10 cellular contexts compared by ENCODE assay signal in genomic region chr6:43481591-43482242, GRCh38. TPM values are rescaled to one million over a fixed set of nuclear protein-coding genes. Genes with fewer than 3 reads are reported as not detected.
DNase-seq lines count a peak whose midpoint lies in the region; ATAC-seq and TF ChIP-seq lines count a peak whose summit lies in the region.
"Had no signal": no experiment of that assay in that cellular context is flagged by ENCODE, and none has a peak within 500 bp of the region (broad histone marks: within the 10 kb centered on the region; RNA-seq: fewer than 3 reads in every experiment).

No MANE protein-coding gene starts in this region.

- ATAC-seq in HCT116 (peak; percentile 40; the same call in 1 of the 2 replicates), WTC11 (peak; percentile 5; the same call in 1 of the 2 replicates), GM21390 (IDR thresholded peaks at IDR 0.05; ENCODE audit: unreplicated experiment) (no peak)

- no peaks in the 10 kb centered on the region for H3K9me3 Mint-ChIP-seq in WTC11

- CTCF ChIA-PET in HCT116 (lab: Charles Lee): interaction anchor here (0.7 kb wide), 1 partner anchor 12 kb away, joined by 5 read pairs; no protein-coding TSS in a partner anchor
- CTCF ChIA-PET in WTC11 (lab: Charles Lee): interaction anchor here (0.6 to 2.8 kb wide), 7 partner anchors 8 to 654 kb away, joined by 3 to 15 read pairs (median 3); no protein-coding TSS in a partner anchor

- H3K36me3 ChIP-seq in HCT116 (ENCODE audit: control insufficient read depth in 1 of 2, insufficient read depth in 2 of 2, low read length in 2 of 2) (no peaks in the 10 kb centered on the region), liver (ENCODE audit: control insufficient read depth in 4 of 4, insufficient read depth in 3 of 4, low read depth in 1 of 4, low read length in 3 of 4) (peaks cover 0 to 2% (median 0%) of the 10 kb centered on the region in 4 donors)

- BruUV-seq in HCT116 (replicated peaks; lab: Mats Ljungman, UMichigan): no TSS peak

- no peaks in the 10 kb centered on the region for H4K20me1 ChIP-seq in HCT116 (ENCODE audit: insufficient read depth)

- no peak overlapping the region for H2AFZ ChIP-seq in HCT116 (ENCODE audit: low read depth, low read length, poor library complexity, severe bottlenecking)
- H2AFZ ChIP-seq: parathyroid adenoma had no signal

- peak overlapping the region; percentile 60 for H3K4me2 ChIP-seq in HCT116 (ENCODE audit: low read length)

- intact Hi-C loops in HCT116 (cut with micrococcal nuclease): no loop called here

- 0 out of 4 replicates have a peak overlapping the region, but pooled peaks of 1 of the 2 experiments have one; percentile 10 for H3K4me3 ChIP-seq in HCT116 (replicated peaks in 1 of 2; ENCODE audit: low read depth in 1 of 2, low read length in 2 of 2)
- H3K4me3 ChIP-seq in liver (ENCODE audit: low read depth in 1 of 3, low read length in 3 of 3): no peak overlapping the region
- H3K4me3 ChIP-seq: coronary artery had no signal

- no peaks in the 10 kb centered on the region for H3K27me3 Mint-ChIP-seq in WTC11 (ENCODE audit: low read depth)

- TF ChIP-seq CTCF in HCT116 (IDR thresholded peaks at IDR 0.05 in 2 of 3, conservative IDR thresholded peaks at IDR 0.05 in 1 of 3; ENCODE audit: borderline replicate concordance in 1 of 3, insufficient read depth in 1 of 3, low read depth in 2 of 3, low read length in 2 of 3): no peak
- no peak for TF ChIP-seq CTCF in WTC11 (IDR thresholded peaks at IDR 0.05)
- no peak for TF ChIP-seq CTCF in liver (IDR thresholded peaks at IDR 0.05; ENCODE audit: low read depth, low read length, missing input control)

- H3K9me2 ChIP-seq in HCT116 (ENCODE audit: insufficient read depth): no peaks in the 10 kb centered on the region

- H3K79me2 ChIP-seq in HCT116 (ENCODE audit: insufficient read depth, low read length): peaks cover 77% of the 10 kb centered on the region

- 47% methylated on average over 11 of the region's 11 CpGs for WGBS in liver

- TF ChIP-seq RAD21 in HCT116 (IDR thresholded peaks at IDR 0.05; ENCODE audit: low read depth): no peak
- no peak for TF ChIP-seq RAD21 in liver (IDR thresholded peaks at IDR 0.05)

- H3K4me1 Mint-ChIP-seq in WTC11: peaks cover 51% of the 10 kb centered on the region

- H3K27ac ChIP-seq in HCT116 (ENCODE audit: low read depth, low read length) (peak overlapping the region; percentile 12; the same call in 1 of the 2 replicates), liver (ENCODE audit: low read depth in 1 of 2, low read length in 2 of 2) (no peak overlapping the region)
- H3K27ac ChIP-seq: coronary artery, parathyroid adenoma, VCaP had no signal

- RAD21 ChIA-PET in HCT116 (lab: Charles Lee; ENCODE audit: low non-redundant PET in 1 of 2, low total read pairs in 2 of 2, uncharacterized antibody in 2 of 2, unreplicated experiment in 2 of 2): no interaction called here

- H3K9ac ChIP-seq in HCT116 (ENCODE audit: low read length) (0 out of 2 replicates have a peak overlapping the region, but pooled peaks have one; percentile 10), liver (ENCODE audit: low read depth in 1 of 2, low read length in 2 of 2) (no peak overlapping the region)
- H3K9ac ChIP-seq: parathyroid adenoma had no signal

- TF ChIP-seq POLR2A in HCT116 (IDR thresholded peaks at IDR 0.05; ENCODE audit: borderline replicate concordance, extremely low read depth, insufficient read depth, insufficient read length): no peak

- H3K36me3 Mint-ChIP-seq in WTC11: peaks cover 2% of the 10 kb centered on the region; the same call in 1 of the 2 replicates

- DNase-seq in HCT116 (ENCODE audit: low read depth, low spot score) (peak; percentile 44), WTC11 (ENCODE audit: low spot score) (no peak), DMS 273 (lab: John Stamatoyannopoulos, UW; ENCODE audit: unreplicated experiment) (no peak)
- DNase-seq in stimulated activated CD4-positive, alpha-beta T cell treated with anti-CD3 and anti-CD28 coated beads, Interleukin-1b, Interleukin-23, amount 100 ng/mL, for 48 hours: no peak
- DNase-seq: NK-92 treated with Interleukin-12 subunit alpha and Interleukin-12 subunit beta, amount 100 ng/mL, for 24 hours had no signal

- POLR2A ChIA-PET in HCT116 (lab: Charles Lee) (interaction anchor here (0.6 to 0.7 kb wide), 3 partner anchors 284 to 593 kb away, joined by 3 to 6 read pairs (median 4); no protein-coding TSS in a partner anchor), WTC11 (lab: Charles Lee) (interaction anchor here (0.7 kb wide), 1 partner anchor 209 kb away, joined by 3 read pairs; no protein-coding TSS in a partner anchor)

- peak overlapping the region; percentile 73 for H3K27ac Mint-ChIP-seq in WTC11

- peak overlapping the region; percentile 12 for H3K4me3 Mint-ChIP-seq in WTC11

- H3K9me3 ChIP-seq in HCT116 (ENCODE audit: control insufficient read depth in 1 of 2, insufficient read depth in 1 of 2, low read depth in 1 of 2, low read length in 2 of 2): no peaks in the 10 kb centered on the region
- H3K9me3 ChIP-seq in liver (ENCODE audit: control insufficient read depth in 4 of 4, low read length in 3 of 4): no peaks in the 10 kb centered on the region

- H3K27me3 ChIP-seq in HCT116 (ENCODE audit: insufficient read depth, low read length): no peaks in the 10 kb centered on the region
- no peaks in the 10 kb centered on the region for H3K27me3 ChIP-seq in liver (ENCODE audit: control insufficient read depth in 4 of 4, insufficient read depth in 4 of 4, low read length in 3 of 4)

- H3K4me1 ChIP-seq in HCT116 (ENCODE audit: control insufficient read depth in 1 of 2, insufficient read depth in 2 of 2, low read length in 2 of 2): peaks cover 9 to 44% of the 10 kb centered on the region in 2 experiments; a peak in 3 of 4 replicates
- peaks cover 7 to 29% (median 17%) of the 10 kb centered on the region in 4 donors for H3K4me1 ChIP-seq in liver (ENCODE audit: control insufficient read depth in 4 of 4, insufficient read depth in 4 of 4, low read length in 3 of 4)

TF ChIP-seq in HCT116, 20 proteins besides CTCF, POLR2A, EP300 and RAD21 (continues in another document):
- TF ChIP-seq JUND (IDR thresholded peaks at IDR 0.05) (peak; percentile 32; the same call in 1 of the 2 replicates), EGR1 (IDR thresholded peaks at IDR 0.05; ENCODE audit: low read depth) (no peak), SIN3A (IDR thresholded peaks at IDR 0.05; ENCODE audit: low read depth) (0 out of 2 replicates have a peak, but pooled peaks have one; percentile 10), FOSL1 (IDR thresholded peaks at IDR 0.05; ENCODE audit: low read depth) (peak; percentile 58)

TF ChIP-seq in WTC11, 78 proteins besides CTCF, POLR2A, EP300 and RAD21 (continues in another document):
- no peak for TF ChIP-seq ZSCAN18 (CRISPR knock-in tag; IDR thresholded peaks at IDR 0.05)

TF ChIP-seq in liver, 16 proteins besides CTCF, POLR2A, EP300 and RAD21:
- TF ChIP-seq, protein P1, sequence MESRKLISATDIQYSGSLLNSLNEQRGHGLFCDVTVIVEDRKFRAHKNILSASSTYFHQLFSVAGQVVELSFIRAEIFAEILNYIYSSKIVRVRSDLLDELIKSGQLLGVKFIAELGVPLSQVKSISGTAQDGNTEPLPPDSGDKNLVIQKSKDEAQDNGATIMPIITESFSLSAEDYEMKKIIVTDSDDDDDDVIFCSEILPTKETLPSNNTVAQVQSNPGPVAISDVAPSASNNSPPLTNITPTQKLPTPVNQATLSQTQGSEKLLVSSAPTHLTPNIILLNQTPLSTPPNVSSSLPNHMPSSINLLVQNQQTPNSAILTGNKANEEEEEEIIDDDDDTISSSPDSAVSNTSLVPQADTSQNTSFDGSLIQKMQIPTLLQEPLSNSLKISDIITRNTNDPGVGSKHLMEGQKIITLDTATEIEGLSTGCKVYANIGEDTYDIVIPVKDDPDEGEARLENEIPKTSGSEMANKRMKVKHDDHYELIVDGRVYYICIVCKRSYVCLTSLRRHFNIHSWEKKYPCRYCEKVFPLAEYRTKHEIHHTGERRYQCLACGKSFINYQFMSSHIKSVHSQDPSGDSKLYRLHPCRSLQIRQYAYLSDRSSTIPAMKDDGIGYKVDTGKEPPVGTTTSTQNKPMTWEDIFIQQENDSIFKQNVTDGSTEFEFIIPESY (IDR thresholded peaks at IDR 0.05): no peak
- peak; percentile 12 for TF ChIP-seq YY1 (IDR thresholded peaks at IDR 0.05)
- TF ChIP-seq, protein P2, sequence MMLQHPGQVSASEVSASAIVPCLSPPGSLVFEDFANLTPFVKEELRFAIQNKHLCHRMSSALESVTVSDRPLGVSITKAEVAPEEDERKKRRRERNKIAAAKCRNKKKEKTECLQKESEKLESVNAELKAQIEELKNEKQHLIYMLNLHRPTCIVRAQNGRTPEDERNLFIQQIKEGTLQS (IDR thresholded peaks at IDR 0.05): no peak
- peak; percentile 32 for TF ChIP-seq MAX (IDR thresholded peaks at IDR 0.05)
- no peak for TF ChIP-seq TAF1 (conservative IDR thresholded peaks at IDR 0.05)
- TF ChIP-seq HNF4G (IDR thresholded peaks at IDR 0.05): no peak
- TF ChIP-seq RXRA (IDR thresholded peaks at IDR 0.05): peak; percentile 50 to 72
- no peak for TF ChIP-seq EGR1 (IDR thresholded peaks at IDR 0.05; ENCODE audit: low read depth in 2 of 2)
- TF ChIP-seq NR2F2 (IDR thresholded peaks at IDR 0.05): no peak
- peak; percentile 70 to 82 for TF ChIP-seq HNF4A (conservative IDR thresholded peaks at IDR 0.05)
- TF ChIP-seq FOXA1 (IDR thresholded peaks at IDR 0.05): no peak
- peak; percentile 39 for TF ChIP-seq SP1 (IDR thresholded peaks at IDR 0.05)

RNA-seq across cellular contexts. Expression of gene TJAP1, which starts 4.3 kb away (rescaled TPM):
- total RNA-seq in HCT116 (2021; ENCODE audit: unreplicated experiment) (45.2 TPM), WTC11 (2021) (40.2 to 40.8 TPM (median 40.4 TPM) in 3 replicates), liver (10 to 100 TPM in 1 of 2 donors, 1 to 10 TPM in 1; 6.9 to 10.3 TPM)
- 29.1 and 32.0 TPM in 2 replicates for polyA plus RNA-seq in HCT116 (2012)
- polyA plus RNA-seq in liver: 1 to 10 TPM; 6.9 to 8.8 TPM

RNA-seq across cellular contexts. Expression of gene DLK2, which starts 26.4 kb away (rescaled TPM):
- 1.6 TPM for total RNA-seq in HCT116 (2021; ENCODE audit: unreplicated experiment)
- 2.7 and 2.8 TPM in 2 replicates for polyA plus RNA-seq in HCT116 (2012)
- 0.18 to 0.81 TPM (median 0.37 TPM) in 3 replicates for total RNA-seq in WTC11 (2021)
- 1 to 10 TPM in 1 of 2 donors, not detected in 1; 1.0 TPM for total RNA-seq in liver
- under 1 TPM; 0.08 TPM for polyA plus RNA-seq in liver

RNA-seq across cellular contexts. Expression of gene LRRC73, which starts 28.4 kb away (rescaled TPM):
- total RNA-seq in HCT116 (2021; ENCODE audit: unreplicated experiment) (1.2 TPM), WTC11 (2021) (0.73 to 1.4 TPM (median 0.76 TPM) in 3 replicates), liver (under 1 TPM in 1 of 2 donors, not detected in 1; 0.08 TPM)
- polyA plus RNA-seq in HCT116 (2012): 0.65 and 0.97 TPM in 2 replicates
- under 1 TPM; 0.10 to 0.99 TPM for polyA plus RNA-seq in liver

RNA-seq across cellular contexts. Expression of gene YIPF3, which starts 35.0 kb away (rescaled TPM):
- 84.5 TPM for total RNA-seq in HCT116 (2021; ENCODE audit: unreplicated experiment)
- polyA plus RNA-seq in HCT116 (2012): 112 and 118 TPM in 2 replicates
- 79.1 to 82.4 TPM (median 81.3 TPM) in 3 replicates for total RNA-seq in WTC11 (2021)
- total RNA-seq in liver: 10 to 100 TPM; 43.8 to 56.3 TPM
- 10 to 100 TPM; 67.0 to 91.9 TPM for polyA plus RNA-seq in liver

RNA-seq across cellular contexts. Expression of gene POLR1C, which starts 35.2 kb away (rescaled TPM):
- total RNA-seq in HCT116 (2021; ENCODE audit: unreplicated experiment) (84.6 TPM), WTC11 (2021) (32.8 to 46.6 TPM (median 34.2 TPM) in 3 replicates), liver (10 to 100 TPM; 10.8 to 18.2 TPM)
- 66.5 and 85.7 TPM in 2 replicates for polyA plus RNA-seq in HCT116 (2012)
- 10 to 100 TPM; 19.8 to 24.3 TPM for polyA plus RNA-seq in liver

Comparison
In these comparisons a context has a peak if more than half of its experiments do, and no peak if none do; other contexts are left out.
1. Of the 4 proteins assayed by ChIP-seq in both WTC11 and HCT116: peak only in WTC11: none; only in HCT116: MAX; in both: none; in neither: 3.